Comparison of ENCODE assay signal across 1 cellular context in the genomic region with DNA sequence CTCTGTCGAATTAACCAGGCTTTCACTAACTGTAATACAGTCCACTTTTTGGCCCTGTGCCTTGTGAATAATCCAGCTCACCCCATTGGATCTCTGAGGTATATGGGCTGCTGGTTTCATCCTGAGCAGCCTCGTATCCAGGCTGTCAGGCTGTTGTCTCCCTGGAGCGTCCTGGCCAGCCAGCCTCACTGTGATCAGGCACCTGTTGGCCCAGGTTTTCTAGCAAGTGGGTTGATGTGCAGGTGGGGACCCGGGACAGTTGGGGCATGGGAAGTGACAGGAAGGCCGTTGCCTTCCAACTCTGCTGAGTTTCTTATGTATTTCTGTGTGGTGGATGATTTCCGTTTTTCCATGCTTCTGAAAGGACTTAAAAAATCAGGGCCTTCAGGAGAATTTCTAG.
TF ChIP-seq lines count a peak whose summit lies in the region.

No MANE protein-coding gene starts in this region.

TF ChIP-seq in GM12878, 131 proteins besides CTCF, POLR2A, EP300 and RAD21:
- TF ChIP-seq, protein P1, sequence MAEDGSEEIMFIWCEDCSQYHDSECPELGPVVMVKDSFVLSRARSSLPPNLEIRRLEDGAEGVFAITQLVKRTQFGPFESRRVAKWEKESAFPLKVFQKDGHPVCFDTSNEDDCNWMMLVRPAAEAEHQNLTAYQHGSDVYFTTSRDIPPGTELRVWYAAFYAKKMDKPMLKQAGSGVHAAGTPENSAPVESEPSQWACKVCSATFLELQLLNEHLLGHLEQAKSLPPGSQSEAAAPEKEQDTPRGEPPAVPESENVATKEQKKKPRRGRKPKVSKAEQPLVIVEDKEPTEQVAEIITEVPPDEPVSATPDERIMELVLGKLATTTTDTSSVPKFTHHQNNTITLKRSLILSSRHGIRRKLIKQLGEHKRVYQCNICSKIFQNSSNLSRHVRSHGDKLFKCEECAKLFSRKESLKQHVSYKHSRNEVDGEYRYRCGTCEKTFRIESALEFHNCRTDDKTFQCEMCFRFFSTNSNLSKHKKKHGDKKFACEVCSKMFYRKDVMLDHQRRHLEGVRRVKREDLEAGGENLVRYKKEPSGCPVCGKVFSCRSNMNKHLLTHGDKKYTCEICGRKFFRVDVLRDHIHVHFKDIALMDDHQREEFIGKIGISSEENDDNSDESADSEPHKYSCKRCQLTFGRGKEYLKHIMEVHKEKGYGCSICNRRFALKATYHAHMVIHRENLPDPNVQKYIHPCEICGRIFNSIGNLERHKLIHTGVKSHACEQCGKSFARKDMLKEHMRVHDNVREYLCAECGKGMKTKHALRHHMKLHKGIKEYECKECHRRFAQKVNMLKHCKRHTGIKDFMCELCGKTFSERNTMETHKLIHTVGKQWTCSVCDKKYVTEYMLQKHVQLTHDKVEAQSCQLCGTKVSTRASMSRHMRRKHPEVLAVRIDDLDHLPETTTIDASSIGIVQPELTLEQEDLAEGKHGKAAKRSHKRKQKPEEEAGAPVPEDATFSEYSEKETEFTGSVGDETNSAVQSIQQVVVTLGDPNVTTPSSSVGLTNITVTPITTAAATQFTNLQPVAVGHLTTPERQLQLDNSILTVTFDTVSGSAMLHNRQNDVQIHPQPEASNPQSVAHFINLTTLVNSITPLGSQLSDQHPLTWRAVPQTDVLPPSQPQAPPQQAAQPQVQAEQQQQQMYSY (CRISPR knock-in tag; IDR thresholded peaks at IDR 0.05) = no peak
- TF ChIP-seq MEF2B (IDR thresholded peaks at IDR 0.05; ENCODE audit: partially characterized antibody, poor library complexity, severe bottlenecking) (no peak), MAX (IDR thresholded peaks at IDR 0.05; ENCODE audit: low read depth, low read length) (no peak), WRNIP1 (IDR thresholded peaks at IDR 0.05; ENCODE audit: borderline replicate concordance, low read depth, low read length) (no peak)
- TF ChIP-seq, protein P2, sequence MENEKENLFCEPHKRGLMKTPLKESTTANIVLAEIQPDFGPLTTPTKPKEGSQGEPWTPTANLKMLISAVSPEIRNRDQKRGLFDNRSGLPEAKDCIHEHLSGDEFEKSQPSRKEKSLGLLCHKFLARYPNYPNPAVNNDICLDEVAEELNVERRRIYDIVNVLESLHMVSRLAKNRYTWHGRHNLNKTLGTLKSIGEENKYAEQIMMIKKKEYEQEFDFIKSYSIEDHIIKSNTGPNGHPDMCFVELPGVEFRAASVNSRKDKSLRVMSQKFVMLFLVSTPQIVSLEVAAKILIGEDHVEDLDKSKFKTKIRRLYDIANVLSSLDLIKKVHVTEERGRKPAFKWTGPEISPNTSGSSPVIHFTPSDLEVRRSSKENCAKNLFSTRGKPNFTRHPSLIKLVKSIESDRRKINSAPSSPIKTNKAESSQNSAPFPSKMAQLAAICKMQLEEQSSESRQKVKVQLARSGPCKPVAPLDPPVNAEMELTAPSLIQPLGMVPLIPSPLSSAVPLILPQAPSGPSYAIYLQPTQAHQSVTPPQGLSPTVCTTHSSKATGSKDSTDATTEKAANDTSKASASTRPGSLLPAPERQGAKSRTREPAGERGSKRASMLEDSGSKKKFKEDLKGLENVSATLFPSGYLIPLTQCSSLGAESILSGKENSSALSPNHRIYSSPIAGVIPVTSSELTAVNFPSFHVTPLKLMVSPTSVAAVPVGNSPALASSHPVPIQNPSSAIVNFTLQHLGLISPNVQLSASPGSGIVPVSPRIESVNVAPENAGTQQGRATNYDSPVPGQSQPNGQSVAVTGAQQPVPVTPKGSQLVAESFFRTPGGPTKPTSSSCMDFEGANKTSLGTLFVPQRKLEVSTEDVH (IDR thresholded peaks at IDR 0.05; ENCODE audit: low read depth, partially characterized antibody) = no peak
